1 cellular context compared by ENCODE assay signal in the genomic region with DNA sequence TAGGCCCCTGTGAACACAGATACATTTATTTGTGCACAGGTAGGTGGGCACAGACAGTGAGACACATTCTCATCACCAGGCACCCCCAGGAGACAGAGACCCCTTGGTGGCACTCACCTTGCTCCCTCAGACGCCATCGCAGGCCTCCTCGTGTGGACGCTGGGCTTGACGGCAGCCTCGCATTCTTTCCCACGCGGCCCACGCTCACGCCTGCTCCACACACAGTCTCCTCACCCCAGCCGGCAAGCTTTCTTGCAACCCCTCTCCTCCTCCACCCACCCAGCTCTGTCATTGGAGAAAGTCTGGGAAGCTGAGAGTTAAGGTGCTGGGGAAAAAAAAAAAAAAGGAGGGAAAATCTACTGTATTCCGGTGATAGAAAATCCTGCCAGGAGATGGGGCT.
TF ChIP-seq lines count a peak whose summit lies in the region.

No MANE protein-coding gene starts in this region.

TF ChIP-seq in H1, 55 proteins besides CTCF, POLR2A, EP300 and RAD21:
- TF ChIP-seq BRCA1 (IDR thresholded peaks at IDR 0.05; ENCODE audit: low read depth, low read length) (no peak), RNF2 (IDR thresholded peaks at IDR 0.05; ENCODE audit: borderline replicate concordance, low read depth, low read length, missing control alignments, poor library complexity, severe bottlenecking) (no peak), TBP (IDR thresholded peaks at IDR 0.05; ENCODE audit: low read depth, low read length) (no peak), CHD7 (IDR thresholded peaks at IDR 0.05; ENCODE audit: insufficient replicate concordance, low read length) (no peak), RBBP5 (IDR thresholded peaks at IDR 0.05; ENCODE audit: borderline replicate concordance, low read depth, low read length) (no peak), RXRA (IDR thresholded peaks at IDR 0.05; ENCODE audit: insufficient read depth, low read depth, low read length) (no peak), CEBPB (IDR thresholded peaks at IDR 0.05; ENCODE audit: low read depth, low read length) (no peak), JUN (IDR thresholded peaks at IDR 0.05; ENCODE audit: low read depth, low read length) (no peak), CHD2 (IDR thresholded peaks at IDR 0.05; ENCODE audit: low read length) (no peak), RFX5 (IDR thresholded peaks at IDR 0.05; ENCODE audit: borderline replicate concordance, low read depth, low read length) (no peak), SAP30 (IDR thresholded peaks at IDR 0.05; ENCODE audit: insufficient read depth, insufficient replicate concordance, low read length) (no peak), ATF3 (IDR thresholded peaks at IDR 0.05; ENCODE audit: insufficient read depth, low read depth, low read length) (no peak), HDAC6 (IDR thresholded peaks at IDR 0.05; ENCODE audit: low read depth, low read length) (no peak), PHF8 (conservative IDR thresholded peaks at IDR 0.05; ENCODE audit: low read depth, low read length) (no peak), KDM4A (IDR thresholded peaks at IDR 0.05; ENCODE audit: low read depth, low read length, severe bottlenecking) (no peak)
